11 cellular contexts compared by ENCODE assay signal in genomic region chr1:63915121-63915520, GRCh38.
DNase-seq lines count a peak whose midpoint lies in the region; ATAC-seq and TF ChIP-seq lines count a peak whose summit lies in the region.
"Had no signal": no experiment of that assay in that cellular context is flagged by ENCODE, and none has a peak within 500 bp of the region (broad histone marks: within the 10 kb centered on the region; RNA-seq: fewer than 3 reads in every experiment).

No MANE protein-coding gene starts in this region.

- no peaks in the 10 kb centered on the region for H3K36me3 ChIP-seq in DOHH2 (ENCODE audit: control insufficient read depth, low read length)
- H3K36me3 ChIP-seq in effector memory CD4-positive, alpha-beta T cell (ENCODE audit: control insufficient read depth, insufficient read depth, low read length): no peaks in the 10 kb centered on the region
- H3K36me3 ChIP-seq: tibial artery had no signal

- H3K4me3 ChIP-seq in DOHH2 (ENCODE audit: low read length): no peak overlapping the region
- no peak overlapping the region for H3K4me3 ChIP-seq in HFF-Myc (replicated peaks; ENCODE audit: low read depth, low read length)
- H3K4me3 ChIP-seq in effector memory CD4-positive, alpha-beta T cell (ENCODE audit: insufficient read depth, low read depth, low read length, poor library complexity, severe bottlenecking): no peak overlapping the region
- H3K4me3 ChIP-seq: tibial artery had no signal

- H3K9me3 Mint-ChIP-seq in activated naive CD4-positive, alpha-beta T cell treated with anti-CD3 and anti-CD28 coated beads, Interleukin-2, amount 50 U/mL, for 72 hours: no peaks in the 10 kb centered on the region

- no peak for DNase-seq in HFF-Myc (ENCODE audit: extremely low read depth, low read depth)
- peak; percentile 31 for DNase-seq in SW480 (ENCODE audit: low spot score)
- peak; percentile 14 to 35 for DNase-seq in lung microvascular endothelial cell (ENCODE audit: low read depth in 2 of 2)
- no peak for DNase-seq in effector memory CD4-positive, alpha-beta T cell
- no peak for DNase-seq in activated CD4-positive, CD25-positive, alpha-beta regulatory T cell treated with anti-CD3 and anti-CD28 coated beads, Interleukin-2, amount 50 U/mL, for 72 hours
- DNase-seq in activated naive CD4-positive, alpha-beta T cell treated with anti-CD3 and anti-CD28 coated beads, Interleukin-2, amount 50 U/mL, for 72 hours (ENCODE audit: low spot score in 2 of 2): no peak
- DNase-seq: amygdala, NCI-H2081 treated with DMSO at 0.1 percent for 48 hours, tibial artery had no signal

- H3K27ac Mint-ChIP-seq in activated naive CD4-positive, alpha-beta T cell treated with anti-CD3 and anti-CD28 coated beads, Interleukin-2, amount 50 U/mL, for 72 hours: no peak overlapping the region

- no peaks in the 10 kb centered on the region for H3F3A ChIP-seq in DOHH2 (ENCODE audit: control insufficient read depth, insufficient read depth)

- H3K9me3 ChIP-seq in DOHH2 (ENCODE audit: control insufficient read depth, insufficient read depth, low read length): no peaks in the 10 kb centered on the region
- H3K9me3 ChIP-seq in effector memory CD4-positive, alpha-beta T cell (ENCODE audit: control insufficient read depth, low read length): no peaks in the 10 kb centered on the region
- H3K9me3 ChIP-seq: tibial artery had no signal

- H3K9me2 ChIP-seq in DOHH2 (replicated peaks; ENCODE audit: control insufficient read depth, low read length): no peaks in the 10 kb centered on the region

- H3K4me2 ChIP-seq in DOHH2 (ENCODE audit: low read length): no peak overlapping the region

- H3K27me3 ChIP-seq in DOHH2 (ENCODE audit: control insufficient read depth, low read length): peaks cover 4% of the 10 kb centered on the region
- H3K27me3 ChIP-seq in effector memory CD4-positive, alpha-beta T cell (replicated peaks; ENCODE audit: control insufficient read depth, insufficient read depth, low read length, poor library complexity, severe bottlenecking): no peaks in the 10 kb centered on the region
- H3K27me3 ChIP-seq: tibial artery had no signal

- no peak for ATAC-seq in activated naive CD4-positive, alpha-beta T cell treated with anti-CD3 and anti-CD28 coated beads, Interleukin-2, amount 50 U/mL, for 72 hours
- no peak for ATAC-seq in HG03280 (IDR thresholded peaks at IDR 0.05; ENCODE audit: unreplicated experiment)

- H3K27ac ChIP-seq in DOHH2 (ENCODE audit: low read depth, low read length): no peak overlapping the region
- no peak overlapping the region for H3K27ac ChIP-seq in effector memory CD4-positive, alpha-beta T cell (ENCODE audit: insufficient read depth, low read length, poor library complexity, severe bottlenecking)

- no peaks in the 10 kb centered on the region for H3K4me1 ChIP-seq in DOHH2 (ENCODE audit: control insufficient read depth, low read length)
- H3K4me1 ChIP-seq in effector memory CD4-positive, alpha-beta T cell (ENCODE audit: control insufficient read depth, insufficient read depth, low read length, poor library complexity, severe bottlenecking): no peaks in the 10 kb centered on the region

- TF ChIP-seq CTCF in DOHH2 (IDR thresholded peaks at IDR 0.05; ENCODE audit: low read depth, low read length, poor library complexity, severe bottlenecking) (peak; percentile 58), HFF-Myc (IDR thresholded peaks at IDR 0.05; ENCODE audit: low read depth, low read length, missing control alignments) (peak; percentile 36)

- H3K79me2 ChIP-seq in DOHH2 (ENCODE audit: control insufficient read depth, low read length): no peaks in the 10 kb centered on the region

- H3K36me3 Mint-ChIP-seq in activated naive CD4-positive, alpha-beta T cell treated with anti-CD3 and anti-CD28 coated beads, Interleukin-2, amount 50 U/mL, for 72 hours: no peaks in the 10 kb centered on the region

- no peaks in the 10 kb centered on the region for H4K20me1 ChIP-seq in DOHH2 (ENCODE audit: control insufficient read depth, insufficient read depth, low read depth, low read length)

Comparison
In these comparisons a context has a peak if more than half of its experiments do, and no peak if none do; other contexts are left out.
1. DNase-seq: peak in SW480 (single experiment) and lung microvascular endothelial cell (2 of 2); none in HFF-Myc (single experiment), effector memory CD4-positive, alpha-beta T cell (0 of 3), activated CD4-positive, CD25-positive, alpha-beta regulatory T cell treated with anti-CD3 and anti-CD28 coated beads, Interleukin-2, amount 50 U/mL, for 72 hours (single experiment) and activated naive CD4-positive, alpha-beta T cell treated with anti-CD3 and anti-CD28 coated beads, Interleukin-2, amount 50 U/mL, for 72 hours (0 of 2).